Comparison of ENCODE assay signal across 11 cellular contexts in the genomic region with DNA sequence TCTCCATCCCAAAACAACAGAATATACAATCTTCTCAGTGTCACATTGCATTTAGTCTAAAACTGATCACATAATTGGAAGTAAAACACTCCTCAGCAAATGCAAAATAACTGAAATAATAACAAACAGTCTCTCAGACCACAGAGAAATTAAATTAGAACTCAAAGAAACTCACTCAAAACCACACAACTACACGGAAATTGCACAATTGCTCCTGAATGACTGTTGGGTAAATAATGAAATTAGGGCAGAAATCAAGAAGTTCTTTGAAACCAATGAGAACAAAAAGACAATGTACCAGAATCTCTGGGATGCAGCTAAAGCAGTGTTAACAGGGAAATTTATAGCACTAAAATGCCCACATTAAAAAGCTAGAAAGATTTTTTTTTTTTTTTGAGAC. TPM values are rescaled to one million over a fixed set of nuclear protein-coding genes. Genes with fewer than 3 reads are reported as not detected.
"Had no signal": no experiment of that assay in that cellular context is flagged by ENCODE, and none has a peak within 500 bp of the region (broad histone marks: within the 10 kb centered on the region; RNA-seq: fewer than 3 reads in every experiment).

No MANE protein-coding gene starts in this region.

RNA-seq across cellular contexts. Expression of a gene that starts 29.4 kb away (rescaled TPM):
- total RNA-seq: activated CD8-positive, alpha-beta T cell treated with anti-CD3 and anti-CD28 coated beads, Interleukin-2, amount 10 ng/mL, durations not matched to agents 7 days and 5 days; activated naive CD8-positive, alpha-beta T cell treated with anti-CD3 and anti-CD28 coated beads, Interleukin-2, amount 10 ng/mL, durations not matched to agents 7 days and 5 days; aorta; breast epithelium; cerebellum; K562; NCI-H460; OCI-LY7; RPMI7951; WTC11 had no signal
- polyA plus RNA-seq: K562, SK-N-SH had no signal
